24 cellular contexts compared by ENCODE assay signal in genomic region chr7:39394105-39394504, GRCh38.
"Had no signal": no experiment of that assay in that cellular context is flagged by ENCODE, and none has a peak within 500 bp of the region (broad histone marks: within the 10 kb centered on the region; RNA-seq: fewer than 3 reads in every experiment).

No MANE protein-coding gene starts in this region.

- DNase-seq: activated CD4-positive, alpha-beta T cell treated with anti-CD3 and anti-CD28 coated beads for 36 hours; activated CD4-positive, alpha-beta T cell treated with anti-CD3 and anti-CD28 coated beads, Interleukin-2, amount 50 U/mL, for 4 hours; activated CD4-positive, CD25-positive, alpha-beta regulatory T cell; activated naive CD4-positive, alpha-beta T cell; activated T-cell treated with anti-CD3 and anti-CD28 coated beads for 4 hours; activated T-cell treated with anti-CD3 and anti-CD28 coated beads, Interleukin-2, amount 50 U/mL, for 72 hours; body of pancreas; cerebellar nuclear complex; dorsolateral prefrontal cortex; effector memory CD4-positive, alpha-beta T cell; erythroblast; gastrocnemius medialis; glutamatergic neuron; left ventricle myocardium inferior; mesendoderm; posterior cingulate gyrus; stimulated activated CD4-positive, alpha-beta T cell treated with anti-CD3 and anti-CD28 coated beads, Interleukin-12 subunit alpha, Interleukin-12 subunit beta, amount 100 ng/mL, for 4 hours; stimulated activated CD4-positive, alpha-beta T cell treated with anti-CD3 and anti-CD28 coated beads, Interleukin-4, amount 100 ng/mL, for 1 hour; stimulated activated naive CD8-positive, alpha-beta T cell treated with anti-CD3 and anti-CD28 coated beads, Interleukin-15, Interleukin-2, amounts not matched to agents 100 U/mL and 50 U/mL, for 24 hours; testis; transverse colon had no signal

- ATAC-seq: activated CD4-positive, alpha-beta T cell treated with anti-CD3 and anti-CD28 coated beads for 36 hours; activated naive CD4-positive, alpha-beta T cell treated with anti-CD3 and anti-CD28 coated beads, Interleukin-2, amount 50 U/mL, for 72 hours; activated T-cell treated with anti-CD3 and anti-CD28 coated beads, Interleukin-2, amount 50 U/mL, for 72 hours; body of pancreas; gastrocnemius medialis; natural killer cell treated with Interleukin-12 subunit alpha and Interleukin-12 subunit beta and Interleukin-15 and Interleukin-18, amount 100 ng/mL, for 72 hours; sciatic nerve; stimulated activated naive CD8-positive, alpha-beta T cell treated with anti-CD3 and anti-CD28 coated beads, Interleukin-15, Interleukin-2, amounts not matched to agents 100 U/mL and 50 U/mL, for 24 hours had no signal
